ENCODE assay signal across 26 cellular contexts in the genomic region with DNA sequence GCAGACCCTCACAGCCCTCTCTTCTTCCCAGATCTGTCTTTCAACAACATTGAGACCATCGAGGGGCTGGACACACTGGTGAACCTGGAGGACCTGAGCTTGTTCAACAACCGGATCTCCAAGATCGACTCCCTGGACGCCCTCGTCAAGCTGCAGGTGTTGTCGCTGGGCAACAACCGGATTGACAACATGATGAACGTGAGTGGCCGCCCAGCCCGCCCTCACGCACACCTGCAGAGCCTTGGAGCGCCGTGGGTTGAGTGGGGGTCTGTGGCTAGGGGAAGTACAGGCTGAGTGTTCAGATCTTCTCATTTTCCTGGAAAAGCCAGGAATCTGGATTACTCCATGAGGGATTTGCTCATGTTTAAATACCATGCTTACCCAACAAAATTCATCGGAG.
"Had no signal": no experiment of that assay in that cellular context is flagged by ENCODE, and none has a peak within 500 bp of the region (broad histone marks: within the 10 kb centered on the region; RNA-seq: fewer than 3 reads in every experiment).

No MANE protein-coding gene starts in this region.

- DNase-seq: activated CD4-positive, alpha-beta T cell treated with anti-CD3 and anti-CD28 coated beads, Interleukin-2, amount 10 ng/mL, durations not matched to agents 7 days and 5 days; activated CD4-positive, CD25-positive, alpha-beta regulatory T cell treated with anti-CD3 and anti-CD28 coated beads, Interleukin-2, amount 50 U/mL, for 72 hours; activated CD8-positive, alpha-beta T cell treated with anti-CD3 and anti-CD28 coated beads for 36 hours; activated gamma-delta T cell treated with Interleukin-2 at 50 U/mL for 16 hours; activated naive CD4-positive, alpha-beta T cell treated with anti-CD3 and anti-CD28 coated beads, Interleukin-2, amount 50 U/mL, for 16 hours; activated T-cell treated with anti-CD3 and anti-CD28 coated beads, Interleukin-2, amount 50 U/mL, for 4 hours; amniotic stem cell; caudate nucleus; cortex of kidney; effector memory CD8-positive, alpha-beta T cell; left cardiac atrium; nucleus accumbens; pancreas; retina; stimulated activated CD4-positive, alpha-beta T cell treated with anti-CD3 and anti-CD28 coated beads, Interleukin-12 subunit alpha, Interleukin-12 subunit beta, amount 100 ng/mL, for 4 hours; stimulated activated CD4-positive, alpha-beta T cell treated with anti-CD3 and anti-CD28 coated beads, Interleukin-4, amount 100 ng/mL, for 1 hour; stimulated activated naive CD8-positive, alpha-beta T cell treated with anti-CD3 and anti-CD28 coated beads, Interleukin-15, Interleukin-2, amounts not matched to agents 100 U/mL and 50 U/mL, for 24 hours; testis; transverse colon had no signal

- ATAC-seq: activated CD8-positive, alpha-beta T cell treated with anti-CD3 and anti-CD28 coated beads for 36 hours; activated T-cell treated with anti-CD3 and anti-CD28 coated beads, Interleukin-2, amount 50 U/mL, for 4 hours; activated T-helper 17 cell treated with anti-CD3 and anti-CD28 coated beads, Interleukin-2, amount 50 U/mL, for 72 hours; effector memory CD8-positive, alpha-beta T cell; gastroesophageal sphincter; left cardiac atrium; naive thymus-derived CD8-positive, alpha-beta T cell; pancreas; sciatic nerve; stimulated activated naive CD8-positive, alpha-beta T cell treated with anti-CD3 and anti-CD28 coated beads, Interleukin-15, Interleukin-2, amounts not matched to agents 100 U/mL and 50 U/mL, for 24 hours had no signal

- H3K27ac ChIP-seq: gastroesophageal sphincter, hepatocyte, pancreas, prostate gland, testis, transverse colon, vagina had no signal
